Comparison of ENCODE assay signal across 10 cellular contexts in the genomic region with DNA sequence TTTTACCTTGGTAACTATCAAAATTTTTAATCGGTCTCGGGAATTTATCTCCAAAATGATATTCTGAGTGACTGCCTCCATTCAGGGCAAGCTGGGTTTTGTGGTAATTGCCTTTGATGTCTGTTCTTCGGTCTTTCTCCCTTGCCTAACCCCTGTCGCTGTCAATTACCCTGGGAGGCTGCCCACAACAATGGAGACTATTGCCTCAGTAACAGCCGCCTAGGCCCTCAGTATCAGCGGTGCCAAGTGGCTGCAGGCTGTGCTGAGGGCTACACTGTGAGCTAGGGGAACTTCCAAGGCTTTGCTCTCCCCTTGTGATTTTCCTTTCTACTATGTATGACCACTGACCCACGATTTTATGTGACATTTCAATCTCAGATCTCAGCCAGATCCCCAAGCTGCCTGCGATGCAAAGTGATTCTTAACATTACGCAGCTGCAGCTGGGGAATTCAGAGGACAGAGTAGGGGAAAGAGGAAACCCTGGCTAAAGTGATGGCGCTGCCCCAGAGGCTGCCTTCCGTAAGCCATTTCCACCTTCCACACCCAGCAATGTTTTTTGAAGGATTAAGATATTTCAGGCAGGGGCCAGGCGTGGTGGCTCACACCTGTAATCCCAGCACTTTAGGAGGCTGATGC. TPM values are rescaled to one million over a fixed set of nuclear protein-coding genes. Genes with fewer than 3 reads are reported as not detected.
DNase-seq lines count a peak whose midpoint lies in the region; ATAC-seq and TF ChIP-seq lines count a peak whose summit lies in the region.
"Had no signal": no experiment of that assay in that cellular context is flagged by ENCODE, and none has a peak within 500 bp of the region (broad histone marks: within the 10 kb centered on the region; RNA-seq: fewer than 3 reads in every experiment).

No MANE protein-coding gene starts in this region.

- H3K4me1 ChIP-seq in HEK293 (ENCODE audit: control insufficient read depth, insufficient read depth, low read length): no peaks in the 10 kb centered on the region
- H3K4me1 ChIP-seq in left lung: no peaks in the 10 kb centered on the region

- no peaks in the 10 kb centered on the region for H3K27me3 ChIP-seq in left lung

- H3K27me3 Mint-ChIP-seq in activated CD8-positive, alpha-beta T cell treated with anti-CD3 and anti-CD28 coated beads, Interleukin-2, amount 10 ng/mL, durations not matched to agents 7 days and 5 days (ENCODE audit: low read depth): no peaks in the 10 kb centered on the region

- H3K27ac Mint-ChIP-seq in activated CD8-positive, alpha-beta T cell treated with anti-CD3 and anti-CD28 coated beads, Interleukin-2, amount 10 ng/mL, durations not matched to agents 7 days and 5 days: peak overlapping the region; percentile 58

- H3K9me3 Mint-ChIP-seq in activated CD8-positive, alpha-beta T cell treated with anti-CD3 and anti-CD28 coated beads, Interleukin-2, amount 10 ng/mL, durations not matched to agents 7 days and 5 days (ENCODE audit: insufficient read depth): no peaks in the 10 kb centered on the region

- no peaks in the 10 kb centered on the region for H3K36me3 Mint-ChIP-seq in activated CD8-positive, alpha-beta T cell treated with anti-CD3 and anti-CD28 coated beads, Interleukin-2, amount 10 ng/mL, durations not matched to agents 7 days and 5 days (ENCODE audit: low read depth)

- TF ChIP-seq CTCF in AG09319 (IDR thresholded peaks at IDR 0.05; ENCODE audit: low read depth, low read length) (no peak), HEK293 (tag by site-specific recombination; IDR thresholded peaks at IDR 0.05) (no peak), left lung (IDR thresholded peaks at IDR 0.05) (no peak)

- H3K27ac ChIP-seq in HEK293 (ENCODE audit: extremely low read depth, low read depth, low read length) (no peak overlapping the region), left lung (no peak overlapping the region)
- H3K27ac ChIP-seq: coronary artery had no signal

- H3K9me3 ChIP-seq in HEK293 (ENCODE audit: control insufficient read depth, insufficient read depth, low read depth, low read length): no peaks in the 10 kb centered on the region
- no peaks in the 10 kb centered on the region for H3K9me3 ChIP-seq in left lung

- H3K4me3 ChIP-seq in HEK293 (ENCODE audit: low read depth, low read length): no peak overlapping the region
- no peak overlapping the region for H3K4me3 ChIP-seq in left lung
- H3K4me3 ChIP-seq: coronary artery had no signal

- POLR2A ChIA-PET in HEK293 (lab: Yijun Ruan, JAX): no interaction called here
- POLR2A ChIA-PET in activated CD8-positive, alpha-beta T cell treated with anti-CD3 and anti-CD28 coated beads, Interleukin-2, amount 10 ng/mL, durations not matched to agents 7 days and 5 days (lab: Charles Lee): interaction anchor here (1.0 kb wide), 1 partner anchor 484 kb away, joined by 3 read pairs; a partner anchor contains a TSS

- DNase-seq in AG09319 (ENCODE audit: extremely low read depth, low read depth) (peak; percentile 45), left lung (no peak), NCI-H446 treated with DMSO at 0.1 percent for 48 hours (lab: John Stamatoyannopoulos, UW) (no peak), NCI-H1694 treated with DMSO at 0.1 percent for 48 hours (lab: John Stamatoyannopoulos, UW) (no peak), NCI-H146 treated with DMSO at 0.1 percent for 48 hours (lab: John Stamatoyannopoulos, UW; ENCODE audit: unreplicated experiment) (no peak)
- DNase-seq in activated CD8-positive, alpha-beta T cell treated with anti-CD3 and anti-CD28 coated beads, Interleukin-2, amount 10 ng/mL, durations not matched to agents 7 days and 5 days: peak; percentile 33
- DNase-seq: activated CD4-positive, alpha-beta T cell treated with anti-CD3 and anti-CD28 coated beads, Interleukin-2, amount 50 U/mL, for 48 hours had no signal

- H3K4me3 Mint-ChIP-seq in activated CD8-positive, alpha-beta T cell treated with anti-CD3 and anti-CD28 coated beads, Interleukin-2, amount 10 ng/mL, durations not matched to agents 7 days and 5 days: no peak overlapping the region

- intact Hi-C loops in left lung (cut with DNase I): no loop called here

- CTCF ChIA-PET in HEK293 (lab: Yijun Ruan, JAX): no interaction called here
- CTCF ChIA-PET in activated CD8-positive, alpha-beta T cell treated with anti-CD3 and anti-CD28 coated beads, Interleukin-2, amount 10 ng/mL, durations not matched to agents 7 days and 5 days (lab: Charles Lee): no interaction called here

- no peaks in the 10 kb centered on the region for H3K36me3 ChIP-seq in HEK293 (ENCODE audit: control insufficient read depth in 2 of 2, insufficient read depth in 1 of 2, low read length in 2 of 2)
- H3K36me3 ChIP-seq in left lung: no peaks in the 10 kb centered on the region

- peaks cover 9% of the 10 kb centered on the region for H3K4me1 Mint-ChIP-seq in activated CD8-positive, alpha-beta T cell treated with anti-CD3 and anti-CD28 coated beads, Interleukin-2, amount 10 ng/mL, durations not matched to agents 7 days and 5 days (ENCODE audit: low read depth)

- peak; percentile 74 for ATAC-seq in activated CD8-positive, alpha-beta T cell treated with anti-CD3 and anti-CD28 coated beads, Interleukin-2, amount 10 ng/mL, durations not matched to agents 7 days and 5 days
- ATAC-seq in left lung: peak; percentile 35
- no peak for ATAC-seq in HG03571 (IDR thresholded peaks at IDR 0.05; ENCODE audit: unreplicated experiment)

TF ChIP-seq in HEK293, 187 proteins besides CTCF, POLR2A, EP300 and RAD21:
- TF ChIP-seq ZIC2 (tag by site-specific recombination; IDR thresholded peaks at IDR 0.05): 0 out of 2 replicates have a peak, but pooled peaks have one; percentile 7
- TF ChIP-seq TRIM28 (IDR thresholded peaks at IDR 0.05; ENCODE audit: borderline replicate concordance, low read length): peak; percentile 49; the same call in 1 of the 2 replicates
- TF ChIP-seq ZNF529 (tag by site-specific recombination; IDR thresholded peaks at IDR 0.05; ENCODE audit: insufficient replicate concordance): no peak
TF ChIP-seq in HEK293: peak in this region for 2.

RNA-seq across cellular contexts. Expression of a gene that starts 36.2 kb away (rescaled TPM):
- 10 to 100 TPM; 45.1 to 46.1 TPM for total RNA-seq in activated CD8-positive, alpha-beta T cell treated with anti-CD3 and anti-CD28 coated beads, Interleukin-2, amount 10 ng/mL, durations not matched to agents 7 days and 5 days
- 10 to 100 TPM; 32.9 to 38.7 TPM for total RNA-seq in left lung

RNA-seq across cellular contexts. Expression of a gene that starts 50.0 kb away (rescaled TPM):
- 1 to 10 TPM; 5.7 to 9.4 TPM for total RNA-seq in activated CD8-positive, alpha-beta T cell treated with anti-CD3 and anti-CD28 coated beads, Interleukin-2, amount 10 ng/mL, durations not matched to agents 7 days and 5 days
- total RNA-seq in left lung: under 1 TPM in 1 of 2 donors, not detected in 1; 0.44 TPM

Comparison
In these comparisons a context has a peak if more than half of its experiments do, and no peak if none do; other contexts are left out.
1. DNase-seq: peak in AG09319 (single experiment) and activated CD8-positive, alpha-beta T cell treated with anti-CD3 and anti-CD28 coated beads, Interleukin-2, amount 10 ng/mL, durations not matched to agents 7 days and 5 days (single experiment); none in left lung (0 of 2), NCI-H446 treated with DMSO at 0.1 percent for 48 hours (single experiment), NCI-H1694 treated with DMSO at 0.1 percent for 48 hours (single experiment) and NCI-H146 treated with DMSO at 0.1 percent for 48 hours (single experiment).
2. RNA of a gene that starts 50.0 kb away (total RNA-seq): 5.7 to 9.4 TPM in activated CD8-positive, alpha-beta T cell treated with anti-CD3 and anti-CD28 coated beads, Interleukin-2, amount 10 ng/mL, durations not matched to agents 7 days and 5 days; 0.44 TPM in left lung; every median in the first group is over 4 times any median in the second.